ENCODE assay signal across 8 cellular contexts in genomic region chr7:92835140-92835850, GRCh38. TPM values are rescaled to one million over a fixed set of nuclear protein-coding genes. Genes with fewer than 3 reads are reported as not detected.
DNase-seq lines count a peak whose midpoint lies in the region; ATAC-seq and TF ChIP-seq lines count a peak whose summit lies in the region.

No MANE protein-coding gene starts in this region.

- H3K4me3 Mint-ChIP-seq in immature natural killer cell, result peak overlapping the region; percentile 92 to 99 (median 96)

- peak overlapping the region; percentile 72 for H3K9ac ChIP-seq in Karpas-422 (ENCODE audit: low read length)

- no peaks in the 10 kb centered on the region for H4K20me1 ChIP-seq in Karpas-422 (ENCODE audit: insufficient read depth, low read depth, low read length)

- peak overlapping the region; percentile 90 for H3K4me3 ChIP-seq in Karpas-422 (ENCODE audit: low read length)
- H3K4me3 ChIP-seq in breast epithelium, result peak overlapping the region; percentile 81 to 85 (median 83)
- H3K4me3 ChIP-seq in spleen, result peak overlapping the region; percentile 67 to 95 (median 82)

- H3K27ac Mint-ChIP-seq in immature natural killer cell, result peak overlapping the region; percentile 84 to 91 (median 88)

- H3K4me1 Mint-ChIP-seq in immature natural killer cell, result peaks cover 44 to 48% of the 10 kb centered on the region in 2 donors

- peaks cover 3% of the 10 kb centered on the region; the same call in 1 of the 2 replicates for H3K27me3 ChIP-seq in Karpas-422 (ENCODE audit: low read length)
- no peaks in the 10 kb centered on the region for H3K27me3 ChIP-seq in breast epithelium
- H3K27me3 ChIP-seq in spleen (replicated peaks in 1 of 7), result peaks cover 0 to 6% (median 0%) of the 10 kb centered on the region in 7 donors

- TF ChIP-seq CTCF in breast epithelium (IDR thresholded peaks at IDR 0.05), result no peak
- no peak for TF ChIP-seq CTCF in spleen (IDR thresholded peaks at IDR 0.05 in 8 of 11, conservative IDR thresholded peaks at IDR 0.05 in 3 of 11)

- H3K9me2 ChIP-seq in Karpas-422 (replicated peaks; ENCODE audit: insufficient read depth, low read length), result no peaks in the 10 kb centered on the region

- H3K27me3 Mint-ChIP-seq in immature natural killer cell (ENCODE audit: low read depth in 3 of 3), result peaks cover 5 to 20% (median 15%) of the 10 kb centered on the region in 3 donors

- H3K27ac ChIP-seq in Karpas-422 (ENCODE audit: low read length), result peak overlapping the region; percentile 84
- H3K27ac ChIP-seq in breast epithelium, result peak overlapping the region; percentile 81 to 88
- peak overlapping the region; percentile 78 to 91 (median 86) for H3K27ac ChIP-seq in spleen

- ATAC-seq in HG03159 (IDR thresholded peaks at IDR 0.05; ENCODE audit: unreplicated experiment) (no peak), HG03196 (IDR thresholded peaks at IDR 0.05; ENCODE audit: unreplicated experiment) (no peak)

- peaks cover 53% of the 10 kb centered on the region for H3K4me1 ChIP-seq in Karpas-422 (ENCODE audit: low read length)
- H3K4me1 ChIP-seq in breast epithelium, result no peaks in the 10 kb centered on the region
- peaks cover 9 to 56% (median 32%) of the 10 kb centered on the region in 6 donors for H3K4me1 ChIP-seq in spleen

- peaks cover 0 to 2% (median 0%) of the 10 kb centered on the region in 6 donors for H3K9me3 Mint-ChIP-seq in immature natural killer cell

- intact Hi-C loops in breast epithelium (cut with DNase I; ENCODE audit: low total_unique reads) (loop anchor here (10.0 kb wide), 2 partner anchors 140 to 200 kb away; no protein-coding TSS in a partner anchor), spleen (cut with DNase I; ENCODE audit: low total_unique reads) (loop anchor here (10.0 kb wide), 2 partner anchors 140 to 210 kb away; no protein-coding TSS in a partner anchor)

- H2AFZ ChIP-seq in Karpas-422 (ENCODE audit: low read length), result peak overlapping the region; percentile 26

- peak overlapping the region; percentile 84 for H3K4me2 ChIP-seq in Karpas-422 (ENCODE audit: low read depth, low read length, poor library complexity, severe bottlenecking)

- H3K36me3 Mint-ChIP-seq in immature natural killer cell, result no peaks in the 10 kb centered on the region

- 0 to 1% (median 0%) methylated on average over 35 to 52 of the region's 52 CpGs for WGBS in spleen, 5 donors

- no peaks in the 10 kb centered on the region for H3K36me3 ChIP-seq in Karpas-422 (ENCODE audit: insufficient read depth, low read length)
- H3K36me3 ChIP-seq in breast epithelium, result no peaks in the 10 kb centered on the region
- no peaks in the 10 kb centered on the region for H3K36me3 ChIP-seq in spleen

- no peak for TF ChIP-seq POLR2A in breast epithelium (IDR thresholded peaks at IDR 0.05)
- TF ChIP-seq POLR2A in spleen (IDR thresholded peaks at IDR 0.05), result no peak

- H3K79me2 ChIP-seq in Karpas-422 (ENCODE audit: low read length), result peaks cover 40% of the 10 kb centered on the region

- H3K9me3 ChIP-seq in Karpas-422 (ENCODE audit: low read length) (no peaks in the 10 kb centered on the region), breast epithelium (no peaks in the 10 kb centered on the region), spleen (no peaks in the 10 kb centered on the region)

- DNase-seq in EL (peak; percentile 84), Karpas-422 (peak; percentile 81), UCSD-AML1 (lab: John Stamatoyannopoulos, UW; ENCODE audit: unreplicated experiment) (peak; percentile 33), breast epithelium (ENCODE audit: low spot score in 2 of 2) (peak; percentile 33 to 53), immature natural killer cell (peak; percentile 48 to 57 (median 54)), spleen (peak; percentile 92)

RNA-seq across cellular contexts. Expression of gene CDK6, which starts 1.1 kb away (rescaled TPM):
- 49.4 and 65.1 TPM in 2 replicates for total RNA-seq in Karpas-422 (2014; rRNA removed; shearing (Covaris generic); ENCODE audit: low replicate concordance)
- total RNA-seq in breast epithelium, result 10 to 100 TPM; 12.8 to 26.2 (median 23.6) TPM
- polyA plus RNA-seq in immature natural killer cell, result 10 to 100 TPM; 11.1 to 21.2 (median 15.8) TPM
- 10 to 100 TPM; 22.6 to 37.8 (median 29.9) TPM for total RNA-seq in spleen
- 1 to 10 TPM in 2 of 3 donors, under 1 TPM in 1; 0.91 to 2.0 (median 1.8) TPM for polyA plus RNA-seq in spleen

Comparison
In these comparisons a context has a peak if more than half of its experiments do, and no peak if none do; other contexts are left out.
1. DNase-seq: peak in every context shown above with its lines; median percentile 92 in spleen; 84 in EL; 81 in Karpas-422; 54 in immature natural killer cell; 43 in breast epithelium; 33 in UCSD-AML1.